In genomic region chr5:112581811-112582320, GRCh38 we compare ENCODE assay signal across 18 cellular contexts.
A peak's percentile ranks its signal among the peaks of the same experiment; 100 is the strongest.
DNase-seq lines count a peak whose midpoint lies in the region; ATAC-seq, FAIRE-seq and TF ChIP-seq lines count a peak whose summit lies in the region.
"Had no signal": no experiment of that assay in that cellular context is flagged by ENCODE, and none has a peak within 500 bp of the region (broad histone marks: within the 10 kb centered on the region; RNA-seq: fewer than 3 reads in every experiment).

No MANE protein-coding gene starts in this region.

- H4K20me1 ChIP-seq in Loucy (ENCODE audit: insufficient read depth, low read length, poor library complexity, severe bottlenecking) (no peaks in the 10 kb centered on the region), GM12878 (ENCODE audit: control insufficient read depth, insufficient read depth) (no peaks in the 10 kb centered on the region)

- TF ChIP-seq CTCF in Loucy (conservative IDR thresholded peaks at IDR 0.05; ENCODE audit: low read length) (no peak), GM12878 (IDR thresholded peaks at IDR 0.05 in 2 of 3, conservative IDR thresholded peaks at IDR 0.05 in 1 of 3; ENCODE audit: control insufficient read depth in 2 of 3, extremely low read depth in 1 of 3, insufficient read depth in 1 of 3, low read depth in 3 of 3, low read length in 3 of 3) (no peak), Caco-2 (IDR thresholded peaks at IDR 0.05; ENCODE audit: insufficient read depth in 1 of 2, low read depth in 1 of 2, low read length in 1 of 2, severe bottlenecking in 1 of 2, unreplicated experiment in 1 of 2) (no peak)

- DNase-seq in CMK (ENCODE audit: low read depth): peak; percentile 37
- no peak for DNase-seq in GM12878 (ENCODE audit: low read depth, low spot score)
- no peak for DNase-seq in activated naive CD4-positive, alpha-beta T cell treated with anti-CD3 and anti-CD28 coated beads, Interleukin-2, amount 50 U/mL, for 16 hours
- no peak for DNase-seq in iPS-NIHi11 (ENCODE audit: low spot score)
- no peak for DNase-seq in Caco-2
- DNase-seq: ACHN; CD4-positive, alpha-beta memory T cell; DMS53; GM23248; KBM-7 had no signal

- no peaks in the 10 kb centered on the region for H3K9me2 ChIP-seq in Loucy (replicated peaks; ENCODE audit: low read depth, low read length)

- no peaks in the 10 kb centered on the region for H3K4me1 Mint-ChIP-seq in Caco-2 (ENCODE audit: low read depth, unreplicated experiment)
- H3K4me1 Mint-ChIP-seq: CD4-positive, alpha-beta memory T cell had no signal

- intact Hi-C loops in GM12878 (cut with micrococcal nuclease; ENCODE audit: unreplicated experiment): no loop called here
- intact Hi-C loops in Caco-2 (cut with micrococcal nuclease; ENCODE audit: unreplicated experiment): no loop called here

- no peak for ATAC-seq in GM12878
- ATAC-seq in HG03135 (IDR thresholded peaks at IDR 0.05; ENCODE audit: unreplicated experiment): no peak
- ATAC-seq: HCT116 had no signal

- in situ Hi-C loops in GM12878 (cut with MboI): no loop called here

- RAD21 ChIA-PET in GM12878 (lab: Charles Lee; ENCODE audit: unreplicated experiment): no interaction called here

- no peaks in the 10 kb centered on the region for H3F3A ChIP-seq in Loucy (ENCODE audit: low read depth)

- no peaks in the 10 kb centered on the region for H3K9me3 Mint-ChIP-seq in Caco-2 (ENCODE audit: unreplicated experiment)

- H3K9ac ChIP-seq in Loucy (ENCODE audit: low read depth, low read length, poor library complexity, severe bottlenecking): no peak overlapping the region
- H3K9ac ChIP-seq in GM12878 (ENCODE audit: control insufficient read depth, insufficient read depth, low read length): no peak overlapping the region
- H3K9ac ChIP-seq: GM23248 had no signal

- H3K27me3 Mint-ChIP-seq in Caco-2 (ENCODE audit: insufficient read depth, unreplicated experiment): no peaks in the 10 kb centered on the region

- SMC1A ChIA-PET in GM12878 (lab: Charles Lee; ENCODE audit: uncharacterized antibody, unreplicated experiment): interaction anchor here (0.9 kb wide), 1 partner anchor 25 kb away, joined by 3 read pairs; no protein-coding TSS in a partner anchor

- peak; percentile 13 for FAIRE-seq in GM12878 (lab: Jason Lieb, UNC)
- FAIRE-seq: GM12891, GM19239, H54 had no signal

- no peaks in the 10 kb centered on the region for H3K36me3 Mint-ChIP-seq in Caco-2 (ENCODE audit: insufficient read depth, unreplicated experiment)
- H3K36me3 Mint-ChIP-seq: CD4-positive, alpha-beta memory T cell had no signal

- H3K36me3 ChIP-seq in Loucy (ENCODE audit: insufficient read depth, low read length): no peaks in the 10 kb centered on the region
- H3K36me3 ChIP-seq in GM12878 (ENCODE audit: control insufficient read depth in 2 of 2, insufficient read depth in 2 of 2, low read length in 1 of 2): no peaks in the 10 kb centered on the region
- H3K36me3 ChIP-seq in Caco-2 (ENCODE audit: control insufficient read depth, insufficient read depth, low read length): no peaks in the 10 kb centered on the region

- POLR2A ChIA-PET in GM12878 (lab: Charles Lee) (no interaction called here), Caco-2 (lab: Charles Lee) (no interaction called here)

- H3K79me2 ChIP-seq in Loucy (ENCODE audit: insufficient read depth, low read length): no peaks in the 10 kb centered on the region
- no peaks in the 10 kb centered on the region for H3K79me2 ChIP-seq in GM12878 (ENCODE audit: control insufficient read depth, insufficient read depth, low read length)

- H3K27ac ChIP-seq in GM12878 (ENCODE audit: control insufficient read depth, insufficient read depth): no peak overlapping the region
- H3K27ac ChIP-seq: C4-2B, GM23248, HL-60 had no signal

- CTCF ChIA-PET in GM12878 (lab: Yijun Ruan, JAX): interaction anchor here (1.0 to 1.1 kb wide), 2 partner anchors 16 to 176 kb away, joined by 3 read pairs; no protein-coding TSS in a partner anchor
- CTCF ChIA-PET in Caco-2 (lab: Charles Lee): no interaction called here

- no peak for TF ChIP-seq EP300 in GM12878 (IDR thresholded peaks at IDR 0.05; ENCODE audit: borderline replicate concordance in 1 of 2, control insufficient read depth in 1 of 2, low read depth in 2 of 2, low read length in 2 of 2)

- no peak overlapping the region for H3K27ac Mint-ChIP-seq in Caco-2 (ENCODE audit: unreplicated experiment)
- H3K27ac Mint-ChIP-seq: CD4-positive, alpha-beta memory T cell had no signal

- no TSS peak for BruUV-seq in GM12878 (replicated peaks; lab: Mats Ljungman, UMichigan)
- no TSS peak for BruUV-seq in Caco-2 (replicated peaks; lab: Mats Ljungman, UMichigan)

- H3K27me3 ChIP-seq in Loucy (ENCODE audit: insufficient read depth, low read length, poor library complexity, severe bottlenecking) (no peaks in the 10 kb centered on the region), GM12878 (replicated peaks in 1 of 2; ENCODE audit: control insufficient read depth in 2 of 2, insufficient read depth in 2 of 2, low read length in 1 of 2) (peaks cover 0 to 4% of the 10 kb centered on the region in 2 experiments; a peak in 1 of 4 replicates), Caco-2 (replicated peaks; ENCODE audit: control insufficient read depth, insufficient read depth, low read length) (no peaks in the 10 kb centered on the region; the same call in 1 of the 2 replicates)

- H3K4me3 Mint-ChIP-seq in Caco-2 (ENCODE audit: unreplicated experiment): no peak overlapping the region
- H3K4me3 Mint-ChIP-seq: CD4-positive, alpha-beta memory T cell had no signal

- H2AFZ ChIP-seq in Loucy (ENCODE audit: low read length) (no peak overlapping the region), GM12878 (ENCODE audit: control insufficient read depth, low read depth, low read length) (no peak overlapping the region)
- H2AFZ ChIP-seq: GM23248 had no signal

- H3K4me2 ChIP-seq in Loucy (ENCODE audit: low read depth, low read length, poor library complexity, severe bottlenecking) (peak overlapping the region; percentile 65), GM12878 (ENCODE audit: control insufficient read depth, insufficient read depth) (no peak overlapping the region)

- peaks cover 22% of the 10 kb centered on the region for H3K4me1 ChIP-seq in Loucy (ENCODE audit: insufficient read depth, low read length, poor library complexity, severe bottlenecking)
- no peaks in the 10 kb centered on the region; the same call in 1 of the 2 replicates for H3K4me1 ChIP-seq in GM12878 (ENCODE audit: control insufficient read depth, insufficient read depth, low read length)
- H3K4me1 ChIP-seq in Caco-2: 0 out of 2 replicates have a peak, but pooled peaks cover 13% of the 10 kb centered on the region

- WGBS in GM12878 (ENCODE audit: insufficient coverage, insufficient replicate concordance, low lambda C conversion rate, missing lambda C conversion rate): 31% methylated on average over 9 of the region's 9 CpGs

- no peaks in the 10 kb centered on the region for H3K9me3 ChIP-seq in Loucy (ENCODE audit: insufficient read depth, low read depth, low read length)
- no peaks in the 10 kb centered on the region for H3K9me3 ChIP-seq in GM12878 (replicated peaks; ENCODE audit: control insufficient read depth, insufficient read depth, low read length)
- no peaks in the 10 kb centered on the region for H3K9me3 ChIP-seq in Caco-2

- TF ChIP-seq RAD21 in GM12878 (IDR thresholded peaks at IDR 0.05; ENCODE audit: insufficient read depth, low read depth, low read length): no peak

- peak overlapping the region; percentile 27 for H3K4me3 ChIP-seq in Loucy (ENCODE audit: low read length, poor library complexity, severe bottlenecking)
- no peak overlapping the region for H3K4me3 ChIP-seq in GM12878
- no peak overlapping the region for H3K4me3 ChIP-seq in Caco-2 (ENCODE audit: low read depth, low read length)
- H3K4me3 ChIP-seq: GM23248 had no signal

- TF ChIP-seq POLR2A in GM12878 (IDR thresholded peaks at IDR 0.05; ENCODE audit: low read depth, low read length): no peak

TF ChIP-seq in GM12878, 131 proteins besides CTCF, POLR2A, EP300 and RAD21 (continues in another document):
- TF ChIP-seq FOS (IDR thresholded peaks at IDR 0.05; ENCODE audit: borderline replicate concordance, extremely low read depth, insufficient read length) (no peak), ZBTB40 (IDR thresholded peaks at IDR 0.05; ENCODE audit: borderline replicate concordance) (no peak), ZZZ3 (IDR thresholded peaks at IDR 0.05; ENCODE audit: control insufficient read depth, insufficient read length, low read depth) (no peak), MYC (IDR thresholded peaks at IDR 0.05; ENCODE audit: insufficient read depth, insufficient read length, insufficient replicate concordance, low read length, severe bottlenecking) (no peak), ETV6 (conservative IDR thresholded peaks at IDR 0.05 in 1 of 2, IDR thresholded peaks at IDR 0.05 in 1 of 2; ENCODE audit: borderline replicate concordance in 1 of 2, low read depth in 1 of 2) (no peak), EZH2 (IDR thresholded peaks at IDR 0.05; ENCODE audit: borderline replicate concordance, control insufficient read depth, low read depth, low read length) (no peak), CBX3 (IDR thresholded peaks at IDR 0.05; ENCODE audit: borderline replicate concordance, low read depth) (no peak)
